Comparison of ENCODE assay signal across 2 cellular contexts in genomic region chr13:61770697-61771096, GRCh38.
TF ChIP-seq lines count a peak whose summit lies in the region.

No MANE protein-coding gene starts in this region.

TF ChIP-seq in GM23338, 12 proteins besides CTCF, POLR2A, EP300 and RAD21:
- TF ChIP-seq NANOG (IDR thresholded peaks at IDR 0.05; ENCODE audit: borderline replicate concordance) (no peak), ZNF331 (CRISPR knock-in tag; IDR thresholded peaks at IDR 0.05; ENCODE audit: low read depth) (no peak), CREB1 (CRISPR knock-in tag; IDR thresholded peaks at IDR 0.05; ENCODE audit: low read depth) (no peak), EZH2phosphoT487 (IDR thresholded peaks at IDR 0.05; ENCODE audit: unreplicated experiment) (no peak), JUNB (IDR thresholded peaks at IDR 0.05; ENCODE audit: unreplicated experiment) (no peak), ZNF114 (CRISPR knock-in tag; IDR thresholded peaks at IDR 0.05) (no peak), POLR2AphosphoS5 (IDR thresholded peaks at IDR 0.05; ENCODE audit: low read depth) (no peak), ETS1 (IDR thresholded peaks at IDR 0.05) (no peak)
- TF ChIP-seq, protein P1, sequence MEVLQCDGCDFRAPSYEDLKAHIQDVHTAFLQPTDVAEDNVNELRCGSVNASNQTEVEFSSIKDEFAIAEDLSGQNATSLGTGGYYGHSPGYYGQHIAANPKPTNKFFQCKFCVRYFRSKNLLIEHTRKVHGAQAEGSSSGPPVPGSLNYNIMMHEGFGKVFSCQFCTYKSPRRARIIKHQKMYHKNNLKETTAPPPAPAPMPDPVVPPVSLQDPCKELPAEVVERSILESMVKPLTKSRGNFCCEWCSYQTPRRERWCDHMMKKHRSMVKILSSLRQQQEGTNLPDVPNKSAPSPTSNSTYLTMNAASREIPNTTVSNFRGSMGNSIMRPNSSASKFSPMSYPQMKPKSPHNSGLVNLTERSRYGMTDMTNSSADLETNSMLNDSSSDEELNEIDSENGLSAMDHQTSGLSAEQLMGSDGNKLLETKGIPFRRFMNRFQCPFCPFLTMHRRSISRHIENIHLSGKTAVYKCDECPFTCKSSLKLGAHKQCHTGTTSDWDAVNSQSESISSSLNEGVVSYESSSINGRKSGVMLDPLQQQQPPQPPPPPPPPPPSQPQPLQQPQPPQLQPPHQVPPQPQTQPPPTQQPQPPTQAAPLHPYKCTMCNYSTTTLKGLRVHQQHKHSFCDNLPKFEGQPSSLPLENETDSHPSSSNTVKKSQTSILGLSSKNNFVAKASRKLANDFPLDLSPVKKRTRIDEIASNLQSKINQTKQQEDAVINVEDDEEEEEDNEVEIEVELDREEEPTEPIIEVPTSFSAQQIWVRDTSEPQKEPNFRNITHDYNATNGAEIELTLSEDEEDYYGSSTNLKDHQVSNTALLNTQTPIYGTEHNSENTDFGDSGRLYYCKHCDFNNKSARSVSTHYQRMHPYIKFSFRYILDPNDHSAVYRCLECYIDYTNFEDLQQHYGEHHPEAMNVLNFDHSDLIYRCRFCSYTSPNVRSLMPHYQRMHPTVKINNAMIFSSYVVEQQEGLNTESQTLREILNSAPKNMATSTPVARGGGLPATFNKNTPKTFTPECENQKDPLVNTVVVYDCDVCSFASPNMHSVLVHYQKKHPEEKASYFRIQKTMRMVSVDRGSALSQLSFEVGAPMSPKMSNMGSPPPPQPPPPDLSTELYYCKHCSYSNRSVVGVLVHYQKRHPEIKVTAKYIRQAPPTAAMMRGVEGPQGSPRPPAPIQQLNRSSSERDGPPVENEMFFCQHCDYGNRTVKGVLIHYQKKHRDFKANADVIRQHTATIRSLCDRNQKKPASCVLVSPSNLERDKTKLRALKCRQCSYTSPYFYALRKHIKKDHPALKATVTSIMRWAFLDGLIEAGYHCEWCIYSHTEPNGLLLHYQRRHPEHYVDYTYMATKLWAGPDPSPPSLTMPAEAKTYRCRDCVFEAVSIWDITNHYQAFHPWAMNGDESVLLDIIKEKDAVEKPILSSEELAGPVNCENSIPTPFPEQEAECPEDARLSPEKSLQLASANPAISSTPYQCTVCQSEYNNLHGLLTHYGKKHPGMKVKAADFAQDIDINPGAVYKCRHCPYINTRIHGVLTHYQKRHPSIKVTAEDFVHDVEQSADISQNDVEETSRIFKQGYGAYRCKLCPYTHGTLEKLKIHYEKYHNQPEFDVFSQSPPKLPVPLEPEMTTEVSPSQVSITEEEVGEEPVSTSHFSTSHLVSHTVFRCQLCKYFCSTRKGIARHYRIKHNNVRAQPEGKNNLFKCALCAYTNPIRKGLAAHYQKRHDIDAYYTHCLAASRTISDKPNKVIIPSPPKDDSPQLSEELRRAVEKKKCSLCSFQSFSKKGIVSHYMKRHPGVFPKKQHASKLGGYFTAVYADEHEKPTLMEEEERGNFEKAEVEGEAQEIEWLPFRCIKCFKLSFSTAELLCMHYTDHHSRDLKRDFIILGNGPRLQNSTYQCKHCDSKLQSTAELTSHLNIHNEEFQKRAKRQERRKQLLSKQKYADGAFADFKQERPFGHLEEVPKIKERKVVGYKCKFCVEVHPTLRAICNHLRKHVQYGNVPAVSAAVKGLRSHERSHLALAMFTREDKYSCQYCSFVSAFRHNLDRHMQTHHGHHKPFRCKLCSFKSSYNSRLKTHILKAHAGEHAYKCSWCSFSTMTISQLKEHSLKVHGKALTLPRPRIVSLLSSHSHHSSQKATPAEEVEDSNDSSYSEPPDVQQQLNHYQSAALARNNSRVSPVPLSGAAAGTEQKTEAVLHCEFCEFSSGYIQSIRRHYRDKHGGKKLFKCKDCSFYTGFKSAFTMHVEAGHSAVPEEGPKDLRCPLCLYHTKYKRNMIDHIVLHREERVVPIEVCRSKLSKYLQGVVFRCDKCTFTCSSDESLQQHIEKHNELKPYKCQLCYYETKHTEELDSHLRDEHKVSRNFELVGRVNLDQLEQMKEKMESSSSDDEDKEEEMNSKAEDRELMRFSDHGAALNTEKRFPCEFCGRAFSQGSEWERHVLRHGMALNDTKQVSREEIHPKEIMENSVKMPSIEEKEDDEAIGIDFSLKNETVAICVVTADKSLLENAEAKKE (CRISPR knock-in tag; IDR thresholded peaks at IDR 0.05), result no peak

TF ChIP-seq in H1, 55 proteins besides CTCF, POLR2A, EP300 and RAD21:
- no peak for TF ChIP-seq CHD7 (IDR thresholded peaks at IDR 0.05; ENCODE audit: insufficient replicate concordance, low read length)
- no peak for TF ChIP-seq SAP30 (IDR thresholded peaks at IDR 0.05; ENCODE audit: insufficient read depth, insufficient replicate concordance, low read length)
- no peak for TF ChIP-seq BCL11A (IDR thresholded peaks at IDR 0.05; ENCODE audit: low read depth in 2 of 2, low read length in 2 of 2)
- no peak for TF ChIP-seq FOSL1 (IDR thresholded peaks at IDR 0.05; ENCODE audit: insufficient read depth, low read depth, low read length)
- TF ChIP-seq TAF1 (IDR thresholded peaks at IDR 0.05; ENCODE audit: low read depth, low read length), result no peak
- no peak for TF ChIP-seq SP2 (IDR thresholded peaks at IDR 0.05; ENCODE audit: low read length)
- TF ChIP-seq SIRT6 (IDR thresholded peaks at IDR 0.05; ENCODE audit: low read length), result no peak
- TF ChIP-seq TBP (IDR thresholded peaks at IDR 0.05; ENCODE audit: low read depth, low read length), result no peak
- TF ChIP-seq TCF12 (IDR thresholded peaks at IDR 0.05; ENCODE audit: low read depth, low read length), result no peak
- no peak for TF ChIP-seq JUN (IDR thresholded peaks at IDR 0.05; ENCODE audit: low read depth, low read length)
- no peak for TF ChIP-seq RBBP5 (IDR thresholded peaks at IDR 0.05; ENCODE audit: borderline replicate concordance, low read depth, low read length)
